Comparison of ENCODE assay signal across 8 cellular contexts in the genomic region with DNA sequence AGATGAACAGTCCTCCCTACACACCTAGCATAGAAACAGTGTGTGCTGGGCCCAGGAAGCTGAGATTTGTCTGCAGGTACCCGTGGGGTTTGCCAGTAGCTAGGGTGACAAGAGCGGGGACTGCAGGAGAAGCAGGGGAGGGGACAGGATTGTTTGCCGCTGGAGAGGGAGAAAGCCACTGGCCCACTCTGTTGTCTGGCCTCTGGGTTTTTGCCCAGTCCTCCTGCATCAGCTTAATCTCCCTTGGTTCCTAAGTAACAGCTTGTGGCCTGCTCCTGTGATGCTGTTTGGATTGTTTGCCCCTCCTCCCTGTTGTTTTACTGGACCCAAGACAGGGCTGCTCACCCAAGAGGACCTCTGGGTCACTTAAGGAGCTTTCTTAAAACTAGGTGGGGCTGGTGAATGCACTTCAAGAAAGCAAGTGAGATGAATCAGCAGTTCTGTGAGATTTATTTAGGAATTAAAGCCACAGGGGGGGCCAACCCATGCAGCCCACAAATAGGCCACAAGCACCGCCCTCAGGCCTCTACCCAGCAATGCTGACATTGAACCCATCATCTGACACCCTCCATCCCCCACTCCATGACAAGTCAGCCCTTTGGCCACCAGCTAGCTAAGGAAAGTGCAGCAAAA.
DNase-seq lines count a peak whose midpoint lies in the region; ATAC-seq and TF ChIP-seq lines count a peak whose summit lies in the region.

No MANE protein-coding gene starts in this region.

- TF ChIP-seq EP300 in transverse colon (IDR thresholded peaks at IDR 0.05; ENCODE audit: low read depth) = no peak

- ATAC-seq in SK-N-SH treated with all-trans-retinoic acid at 6 μM for 48 hours (peak; percentile 66), left cardiac atrium (peak; percentile 49 to 68), HG03442 (IDR thresholded peaks at IDR 0.05; ENCODE audit: unreplicated experiment) (no peak)

- no peaks in the 10 kb centered on the region for H3K27me3 ChIP-seq in transverse colon
- no peaks in the 10 kb centered on the region for H3K27me3 ChIP-seq in Peyer's patch

- TF ChIP-seq CTCF in transverse colon (IDR thresholded peaks at IDR 0.05) = no peak
- TF ChIP-seq CTCF in Peyer's patch (IDR thresholded peaks at IDR 0.05) = no peak
- no peak for TF ChIP-seq CTCF in GM13977 (IDR thresholded peaks at IDR 0.05; ENCODE audit: extremely low read depth, insufficient read depth, missing control alignments)

- 71% methylated on average over 4 of the region's 4 CpGs; no CpG with 5 or more reads in 1 of the 2 donors for whole genome bisulfite sequencing in transverse colon (ENCODE audit: low coverage in 1 of 2), 2 donors

- H3K9me3 ChIP-seq in transverse colon = no peaks in the 10 kb centered on the region
- no peaks in the 10 kb centered on the region for H3K9me3 ChIP-seq in Peyer's patch

- peak overlapping the region; percentile 28 to 48 (median 45) for H3K27ac ChIP-seq in transverse colon
- peak overlapping the region in 1 of 4 donors; percentile 10 for H3K27ac ChIP-seq in Peyer's patch

- peak; percentile 38 for DNase-seq in NCI-H2171 treated with DMSO at 0.1 percent for 48 hours (lab: John Stamatoyannopoulos, UW)
- no peak for DNase-seq in NCI-H2171 (lab: John Stamatoyannopoulos, UW)
- no peak for DNase-seq in left cardiac atrium
- no peak for DNase-seq in transverse colon
- no peak for DNase-seq in Peyer's patch
- DNase-seq in GM13977 (ENCODE audit: low spot score) = no peak

- H3K36me3 ChIP-seq in transverse colon (no peaks in the 10 kb centered on the region), Peyer's patch (no peaks in the 10 kb centered on the region)

- in situ Hi-C loops in transverse colon (cut with MboI; ENCODE audit: low pct_ligation_motif_present in 1 of 4, low pct_unique_long_range_greater_than_20kb in 1 of 4, low sequenced_read_pairs in 3 of 4) (loop anchor here in 2 of 4 donors (10.0 to 25.0 kb wide), 2 partner anchors 377 to 385 kb away; no protein-coding TSS in a partner anchor), GM13977 (cut with MboI; ENCODE audit: low pct_unique_long_range_greater_than_20kb, low sequenced_read_pairs, unreplicated experiment) (no loop called here)

- H3K4me3 ChIP-seq in transverse colon (no peak overlapping the region), Peyer's patch (no peak overlapping the region)

- H3K4me1 ChIP-seq in transverse colon (peaks cover 0 to 6% (median 5%) of the 10 kb centered on the region in 4 donors), Peyer's patch (no peaks in the 10 kb centered on the region)

- TF ChIP-seq POLR2A in transverse colon (IDR thresholded peaks at IDR 0.05) (no peak), Peyer's patch (IDR thresholded peaks at IDR 0.05) (no peak)

- intact Hi-C loops in left cardiac atrium (cut with DNase I) = loop anchor here in 1 of 2 donors (10.0 kb wide), 1 partner anchor 395 kb away; no protein-coding TSS in a partner anchor
- intact Hi-C loops in transverse colon (cut with DNase I; ENCODE audit: low total_unique reads) = no loop called here

TF ChIP-seq in SK-N-SH treated with all-trans-retinoic acid at 6 μM for 48 hours, 23 proteins besides CTCF, POLR2A, EP300 and RAD21:
- TF ChIP-seq, protein P1, sequence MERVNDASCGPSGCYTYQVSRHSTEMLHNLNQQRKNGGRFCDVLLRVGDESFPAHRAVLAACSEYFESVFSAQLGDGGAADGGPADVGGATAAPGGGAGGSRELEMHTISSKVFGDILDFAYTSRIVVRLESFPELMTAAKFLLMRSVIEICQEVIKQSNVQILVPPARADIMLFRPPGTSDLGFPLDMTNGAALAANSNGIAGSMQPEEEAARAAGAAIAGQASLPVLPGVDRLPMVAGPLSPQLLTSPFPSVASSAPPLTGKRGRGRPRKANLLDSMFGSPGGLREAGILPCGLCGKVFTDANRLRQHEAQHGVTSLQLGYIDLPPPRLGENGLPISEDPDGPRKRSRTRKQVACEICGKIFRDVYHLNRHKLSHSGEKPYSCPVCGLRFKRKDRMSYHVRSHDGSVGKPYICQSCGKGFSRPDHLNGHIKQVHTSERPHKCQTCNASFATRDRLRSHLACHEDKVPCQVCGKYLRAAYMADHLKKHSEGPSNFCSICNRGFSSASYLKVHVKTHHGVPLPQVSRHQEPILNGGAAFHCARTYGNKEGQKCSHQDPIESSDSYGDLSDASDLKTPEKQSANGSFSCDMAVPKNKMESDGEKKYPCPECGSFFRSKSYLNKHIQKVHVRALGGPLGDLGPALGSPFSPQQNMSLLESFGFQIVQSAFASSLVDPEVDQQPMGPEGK (CRISPR knock-in tag; IDR thresholded peaks at IDR 0.05; ENCODE audit: borderline replicate concordance) = no peak
- no peak for TF ChIP-seq ARNTL (CRISPR knock-in tag; IDR thresholded peaks at IDR 0.05; ENCODE audit: borderline replicate concordance, low read depth)
- no peak for TF ChIP-seq SNAI2 (CRISPR knock-in tag; IDR thresholded peaks at IDR 0.05)
- TF ChIP-seq, protein P2, sequence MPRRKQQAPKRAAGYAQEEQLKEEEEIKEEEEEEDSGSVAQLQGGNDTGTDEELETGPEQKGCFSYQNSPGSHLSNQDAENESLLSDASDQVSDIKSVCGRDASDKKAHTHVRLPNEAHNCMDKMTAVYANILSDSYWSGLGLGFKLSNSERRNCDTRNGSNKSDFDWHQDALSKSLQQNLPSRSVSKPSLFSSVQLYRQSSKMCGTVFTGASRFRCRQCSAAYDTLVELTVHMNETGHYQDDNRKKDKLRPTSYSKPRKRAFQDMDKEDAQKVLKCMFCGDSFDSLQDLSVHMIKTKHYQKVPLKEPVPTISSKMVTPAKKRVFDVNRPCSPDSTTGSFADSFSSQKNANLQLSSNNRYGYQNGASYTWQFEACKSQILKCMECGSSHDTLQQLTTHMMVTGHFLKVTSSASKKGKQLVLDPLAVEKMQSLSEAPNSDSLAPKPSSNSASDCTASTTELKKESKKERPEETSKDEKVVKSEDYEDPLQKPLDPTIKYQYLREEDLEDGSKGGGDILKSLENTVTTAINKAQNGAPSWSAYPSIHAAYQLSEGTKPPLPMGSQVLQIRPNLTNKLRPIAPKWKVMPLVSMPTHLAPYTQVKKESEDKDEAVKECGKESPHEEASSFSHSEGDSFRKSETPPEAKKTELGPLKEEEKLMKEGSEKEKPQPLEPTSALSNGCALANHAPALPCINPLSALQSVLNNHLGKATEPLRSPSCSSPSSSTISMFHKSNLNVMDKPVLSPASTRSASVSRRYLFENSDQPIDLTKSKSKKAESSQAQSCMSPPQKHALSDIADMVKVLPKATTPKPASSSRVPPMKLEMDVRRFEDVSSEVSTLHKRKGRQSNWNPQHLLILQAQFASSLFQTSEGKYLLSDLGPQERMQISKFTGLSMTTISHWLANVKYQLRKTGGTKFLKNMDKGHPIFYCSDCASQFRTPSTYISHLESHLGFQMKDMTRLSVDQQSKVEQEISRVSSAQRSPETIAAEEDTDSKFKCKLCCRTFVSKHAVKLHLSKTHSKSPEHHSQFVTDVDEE (CRISPR knock-in tag; IDR thresholded peaks at IDR 0.05) = no peak
- TF ChIP-seq, protein P3, sequence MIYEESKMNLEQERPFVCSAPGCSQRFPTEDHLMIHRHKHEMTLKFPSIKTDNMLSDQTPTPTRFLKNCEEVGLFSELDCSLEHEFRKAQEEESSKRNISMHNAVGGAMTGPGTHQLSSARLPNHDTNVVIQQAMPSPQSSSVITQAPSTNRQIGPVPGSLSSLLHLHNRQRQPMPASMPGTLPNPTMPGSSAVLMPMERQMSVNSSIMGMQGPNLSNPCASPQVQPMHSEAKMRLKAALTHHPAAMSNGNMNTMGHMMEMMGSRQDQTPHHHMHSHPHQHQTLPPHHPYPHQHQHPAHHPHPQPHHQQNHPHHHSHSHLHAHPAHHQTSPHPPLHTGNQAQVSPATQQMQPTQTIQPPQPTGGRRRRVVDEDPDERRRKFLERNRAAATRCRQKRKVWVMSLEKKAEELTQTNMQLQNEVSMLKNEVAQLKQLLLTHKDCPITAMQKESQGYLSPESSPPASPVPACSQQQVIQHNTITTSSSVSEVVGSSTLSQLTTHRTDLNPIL (CRISPR knock-in tag; IDR thresholded peaks at IDR 0.05; ENCODE audit: low read depth) = no peak
- TF ChIP-seq ZFP3 (CRISPR knock-in tag; IDR thresholded peaks at IDR 0.05) = 0 out of 2 replicates have a peak, but pooled peaks have one; percentile 16
